ENCODE assay signal across 1 cellular context in genomic region chr20:37198962-37199660, GRCh38.
TF ChIP-seq lines count a peak whose summit lies in the region.

No MANE protein-coding gene starts in this region.

TF ChIP-seq in HepG2, 621 proteins besides CTCF, POLR2A, EP300 and RAD21 (continued from another document):
- TF ChIP-seq ZNF646 (CRISPR knock-in tag; IDR thresholded peaks at IDR 0.05) = no peak
- TF ChIP-seq ZNF687 (CRISPR knock-in tag; IDR thresholded peaks at IDR 0.05) = peak; percentile 48
- peak; percentile 26; the same call in 1 of the 2 replicates for TF ChIP-seq ZNF891 (CRISPR knock-in tag; IDR thresholded peaks at IDR 0.05)
